10 cellular contexts compared by ENCODE assay signal in the genomic region with DNA sequence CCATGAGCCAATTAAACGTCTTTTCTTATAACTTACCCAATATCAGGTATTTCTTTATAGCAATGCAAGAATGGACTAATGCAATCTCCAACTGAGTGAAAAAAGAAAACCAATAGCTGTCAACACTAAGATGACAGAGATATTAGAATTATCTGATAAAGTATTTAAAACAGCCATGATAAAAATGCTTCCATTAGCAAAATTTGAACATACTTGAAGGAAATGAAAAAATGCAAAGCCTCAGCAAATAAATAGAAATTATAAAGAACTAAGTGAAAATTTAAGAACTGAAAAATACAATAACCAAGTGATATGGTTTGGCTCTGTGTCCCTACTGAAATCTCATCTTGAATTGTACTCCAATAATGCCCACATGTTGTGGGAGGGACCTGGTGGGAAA.
"Had no signal": no experiment of that assay in that cellular context is flagged by ENCODE, and none has a peak within 500 bp of the region (broad histone marks: within the 10 kb centered on the region; RNA-seq: fewer than 3 reads in every experiment).

No MANE protein-coding gene starts in this region.

- H3K4me3 ChIP-seq: GM23248, HAP-1 had no signal

- H3K4me1 Mint-ChIP-seq: IgD-negative memory B cell had no signal

- H3K4me3 Mint-ChIP-seq: HFFc6, IgD-negative memory B cell had no signal

- H3K27ac Mint-ChIP-seq: HFFc6 had no signal

- H3K36me3 ChIP-seq: HAP-1 had no signal

- H3K9ac ChIP-seq: GM23248 had no signal

- H3K27ac ChIP-seq: GM23248, HL-60 had no signal

- DNase-seq: GM23248, GOT3, H7, HFFc6, Kasumi-1, KG1 had no signal

- H2AFZ ChIP-seq: GM23248 had no signal

- ATAC-seq: HCT116 had no signal

- H3K27me3 Mint-ChIP-seq: IgD-negative memory B cell had no signal
